9 cellular contexts compared by ENCODE assay signal in the genomic region with DNA sequence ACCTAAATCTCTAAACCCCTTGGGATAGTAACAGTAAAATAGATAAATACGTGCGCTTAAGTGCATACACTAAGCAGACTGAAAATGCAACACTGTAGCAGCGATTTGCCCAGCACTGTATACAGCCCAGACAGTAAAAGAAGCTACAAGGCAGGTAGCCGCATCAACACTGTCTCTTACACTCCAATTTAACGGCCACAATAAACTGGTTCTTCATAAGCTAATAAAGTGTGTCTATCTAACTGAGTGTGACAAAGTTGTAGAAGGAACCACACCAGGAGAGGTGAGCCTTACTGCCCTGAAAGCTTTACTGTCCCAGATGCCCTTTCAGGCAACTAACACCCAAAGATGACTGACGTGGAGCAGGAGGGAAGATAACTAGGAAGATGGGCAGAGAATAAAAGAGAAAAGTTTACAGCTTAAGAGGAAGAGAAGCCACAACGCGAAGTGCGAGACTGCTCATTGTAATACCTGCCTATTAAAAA. TPM values are rescaled to one million over a fixed set of nuclear protein-coding genes. Genes with fewer than 3 reads are reported as not detected.
DNase-seq lines count a peak whose midpoint lies in the region; ATAC-seq and TF ChIP-seq lines count a peak whose summit lies in the region.
"Had no signal": no experiment of that assay in that cellular context is flagged by ENCODE, and none has a peak within 500 bp of the region (broad histone marks: within the 10 kb centered on the region; RNA-seq: fewer than 3 reads in every experiment).

No MANE protein-coding gene starts in this region.

- H3K27ac ChIP-seq in OCI-LY7 (ENCODE audit: low read depth, low read length, poor library complexity, severe bottlenecking) (no peak overlapping the region), esophagus muscularis mucosa (replicated peaks in 1 of 4) (peak overlapping the region; percentile 95 to 98 (median 97))

- POLR2A ChIA-PET in OCI-LY7 (lab: Charles Lee): interaction anchor here (0.5 to 3.8 kb wide), 11 partner anchors 11 to 93 kb away, joined by 3 to 25 read pairs (median 4); a partner anchor contains a TSS

- H4K20me1 ChIP-seq in OCI-LY7 (ENCODE audit: insufficient read depth, low read length): peaks cover 8% of the 10 kb centered on the region; the same call in 1 of the 2 replicates

- DNase-seq in OCI-LY7 (ENCODE audit: low spot score) (no peak), esophagus muscularis mucosa (ENCODE audit: extremely low spot score) (no peak), retinal pigment epithelial cell (ENCODE audit: low read depth) (no peak), A172 (ENCODE audit: low spot score) (no peak), CD1c-positive myeloid dendritic cell (ENCODE audit: extremely low spot score) (no peak), NCI-H510A (lab: John Stamatoyannopoulos, UW) (no peak), DMS53 (lab: John Stamatoyannopoulos, UW) (no peak)
- DNase-seq: stimulated activated CD4-positive, alpha-beta T cell treated with anti-CD3 and anti-CD28 coated beads, Interleukin-4, amount 100 ng/mL, for 4 hours had no signal

- BruUV-seq in OCI-LY7 (replicated peaks; lab: Mats Ljungman, UMichigan): no TSS peak

- ATAC-seq in GM19395 (IDR thresholded peaks at IDR 0.05; ENCODE audit: unreplicated experiment): peak; percentile 4

- intact Hi-C loops in OCI-LY7 (cut with micrococcal nuclease; ENCODE audit: unreplicated experiment): loop anchor here (5.0 kb wide), 1 partner anchor 77 kb away; no protein-coding TSS in a partner anchor
- intact Hi-C loops in esophagus muscularis mucosa (cut with DNase I): no loop called here

- H3K9me2 ChIP-seq in OCI-LY7 (ENCODE audit: insufficient read depth, low read length): no peaks in the 10 kb centered on the region

- CTCF ChIA-PET in OCI-LY7 (lab: Charles Lee; ENCODE audit: unreplicated experiment): interaction anchor here (1.1 kb wide), 1 partner anchor 51 kb away, joined by 4 read pairs; no protein-coding TSS in a partner anchor

- H3K27me3 ChIP-seq in esophagus muscularis mucosa: no peaks in the 10 kb centered on the region

- H3K9me3 ChIP-seq in OCI-LY7 (ENCODE audit: low read length) (no peaks in the 10 kb centered on the region), esophagus muscularis mucosa (no peaks in the 10 kb centered on the region)

- WGBS in esophagus muscularis mucosa: 25% methylated on average over 9 of the region's 9 CpGs

- no peak for TF ChIP-seq POLR2A in esophagus muscularis mucosa (IDR thresholded peaks at IDR 0.05; ENCODE audit: low read depth)

- TF ChIP-seq CTCF in OCI-LY7 (conservative IDR thresholded peaks at IDR 0.05; ENCODE audit: low read length) (no peak), esophagus muscularis mucosa (IDR thresholded peaks at IDR 0.05) (no peak), retinal pigment epithelial cell (conservative IDR thresholded peaks at IDR 0.05; ENCODE audit: low read depth, low read length) (no peak)

- TF ChIP-seq EP300 in esophagus muscularis mucosa (IDR thresholded peaks at IDR 0.05): no peak

- peak overlapping the region; percentile 19; the same call in 1 of the 2 replicates for H2AFZ ChIP-seq in OCI-LY7 (ENCODE audit: low read length)

- H3K4me1 ChIP-seq in OCI-LY7 (ENCODE audit: insufficient read depth, low read length, poor library complexity, severe bottlenecking) (peaks cover 8% of the 10 kb centered on the region), esophagus muscularis mucosa (peaks cover 49 to 65% (median 59%) of the 10 kb centered on the region in 4 donors)

- 0 out of 2 replicates have a peak, but pooled peaks cover 6% of the 10 kb centered on the region for H3K36me3 ChIP-seq in OCI-LY7 (ENCODE audit: insufficient read depth, low read length)
- no peaks in the 10 kb centered on the region for H3K36me3 ChIP-seq in esophagus muscularis mucosa

- H3K4me3 ChIP-seq in OCI-LY7 (ENCODE audit: low read depth, low read length, poor library complexity, severe bottlenecking) (peak overlapping the region; percentile 98), esophagus muscularis mucosa (peak overlapping the region; percentile 71 to 98 (median 86)), retinal pigment epithelial cell (ENCODE audit: low read length) (peak overlapping the region; percentile 92)

- H3K79me2 ChIP-seq in OCI-LY7 (ENCODE audit: insufficient read depth, low read depth, low read length): peaks cover 38% of the 10 kb centered on the region; the same call in 1 of the 2 replicates

- peak overlapping the region; percentile 89 for H3K4me2 ChIP-seq in OCI-LY7 (ENCODE audit: low read length)

RNA-seq across cellular contexts. Expression of a gene that starts 0.8 kb away (rescaled TPM):
- total RNA-seq in OCI-LY7 (2014; rRNA removed; shearing (Covaris generic)): 17.3 and 24.3 TPM in 2 replicates
- total RNA-seq in OCI-LY7 (2022) (22.5 and 24.1 TPM in 2 replicates), esophagus muscularis mucosa (10 to 100 TPM; 45.6 to 68.8 (median 54.3) TPM)
- 59.7 and 77.0 TPM in 2 replicates for total RNA-seq in A172 (2014; rRNA removed; shearing (Covaris generic))

RNA-seq across cellular contexts. Expression of a gene that starts 17.1 kb away (rescaled TPM):
- total RNA-seq in OCI-LY7 (2014; rRNA removed; shearing (Covaris generic)): 0.59 and 4.8 TPM in 2 replicates
- total RNA-seq in OCI-LY7 (2022): 0.88 and 1.3 TPM in 2 replicates
- 10 to 100 TPM; 16.4 to 28.8 (median 23.4) TPM for total RNA-seq in esophagus muscularis mucosa
- total RNA-seq in A172 (2014; rRNA removed; shearing (Covaris generic)): 4.6 and 8.9 TPM in 2 replicates
